ENCODE assay signal across 24 cellular contexts in genomic region chr13:113801289-113801961, GRCh38. TPM values are rescaled to one million over a fixed set of nuclear protein-coding genes. Genes with fewer than 3 reads are reported as not detected.
A peak's percentile ranks its signal among the peaks of the same experiment; 100 is the strongest.
DNase-seq lines count a peak whose midpoint lies in the region; ATAC-seq and TF ChIP-seq lines count a peak whose summit lies in the region.
"Had no signal": no experiment of that assay in that cellular context is flagged by ENCODE, and none has a peak within 500 bp of the region (broad histone marks: within the 10 kb centered on the region; RNA-seq: fewer than 3 reads in every experiment).

No MANE protein-coding gene starts in this region.

- no peaks in the 10 kb centered on the region for H3K27me3 ChIP-seq in fibroblast of lung (ENCODE audit: control insufficient read depth, insufficient read depth, low read length)
- H3K27me3 ChIP-seq in osteoblast (ENCODE audit: insufficient read depth, low read length) = peaks cover 5% of the 10 kb centered on the region
- H3K27me3 ChIP-seq: right lobe of liver had no signal

- no peak overlapping the region for H3K27ac Mint-ChIP-seq in natural killer cell treated with Interleukin-12 subunit alpha and Interleukin-12 subunit beta and Interleukin-15 and Interleukin-18, amount 100 ng/mL, for 72 hours
- H3K27ac Mint-ChIP-seq in natural killer cell = no peak overlapping the region
- H3K27ac Mint-ChIP-seq: activated CD4-positive, alpha-beta memory T cell treated with anti-CD3 and anti-CD28 coated beads, Interleukin-2, amount 10 ng/mL, durations not matched to agents 7 days and 5 days; nephron progenitor cell had no signal

- H3K9me3 Mint-ChIP-seq in natural killer cell treated with Interleukin-12 subunit alpha and Interleukin-12 subunit beta and Interleukin-15 and Interleukin-18, amount 100 ng/mL, for 72 hours = no peaks in the 10 kb centered on the region
- H3K9me3 Mint-ChIP-seq in natural killer cell = no peaks in the 10 kb centered on the region
- H3K9me3 Mint-ChIP-seq: activated CD4-positive, alpha-beta memory T cell treated with anti-CD3 and anti-CD28 coated beads, Interleukin-2, amount 10 ng/mL, durations not matched to agents 7 days and 5 days had no signal

- H3K27me3 Mint-ChIP-seq in natural killer cell treated with Interleukin-12 subunit alpha and Interleukin-12 subunit beta and Interleukin-15 and Interleukin-18, amount 100 ng/mL, for 72 hours = no peaks in the 10 kb centered on the region
- no peaks in the 10 kb centered on the region for H3K27me3 Mint-ChIP-seq in natural killer cell (ENCODE audit: low read depth in 2 of 2)
- H3K27me3 Mint-ChIP-seq: activated CD4-positive, alpha-beta memory T cell treated with anti-CD3 and anti-CD28 coated beads, Interleukin-2, amount 10 ng/mL, durations not matched to agents 7 days and 5 days had no signal

- no peaks in the 10 kb centered on the region for H3K79me2 ChIP-seq in fibroblast of lung (ENCODE audit: control insufficient read depth, insufficient read depth, low read length)
- H3K79me2 ChIP-seq in osteoblast (ENCODE audit: insufficient read depth, low read length) = no peaks in the 10 kb centered on the region
- H3K79me2 ChIP-seq: parathyroid adenoma had no signal

- DNase-seq in natural killer cell treated with Interleukin-12 subunit alpha and Interleukin-12 subunit beta and Interleukin-15 and Interleukin-18, amount 100 ng/mL, for 72 hours (ENCODE audit: low spot score) = peak; percentile 47
- DNase-seq in natural killer cell (no peak), fibroblast of lung (ENCODE audit: low read depth in 2 of 2) (no peak), osteoblast (ENCODE audit: insufficient read length, low spot score, missing footprints) (peak; percentile 76), NCI-H1930 (lab: John Stamatoyannopoulos, UW) (no peak), NCI-H1436 treated with DMSO at 0.1 percent for 48 hours (lab: John Stamatoyannopoulos, UW) (no peak)
- DNase-seq in activated CD8-positive, alpha-beta memory T cell treated with anti-CD3 and anti-CD28 coated beads for 24 hours = no peak
- no peak for DNase-seq in activated T-cell treated with anti-CD3 and anti-CD28 coated beads, Interleukin-2, amount 50 U/mL, for 48 hours
- DNase-seq: activated CD4-positive, alpha-beta memory T cell treated with anti-CD3 and anti-CD28 coated beads, Interleukin-2, amount 10 ng/mL, durations not matched to agents 7 days and 5 days; activated CD4-positive, CD25-positive, alpha-beta regulatory T cell treated with anti-CD3 and anti-CD28 coated beads, Interleukin-2, amount 50 U/mL, for 72 hours; activated effector memory CD4-positive, alpha-beta T cell treated with anti-CD3 and anti-CD28 coated beads, Interleukin-2, amount 50 U/mL, for 16 hours; activated T-cell treated with anti-CD3 and anti-CD28 coated beads for 4 hours; AML-193; central memory CD4-positive, alpha-beta T cell; dermis blood vessel endothelial cell; DMS153; hypothalamus; NCI-H187 treated with DMSO at 0.1 percent for 48 hours; right lobe of liver; stimulated activated naive CD4-positive, alpha-beta T cell treated with Interleukin-2 at 50 U/mL for 16 hours had no signal

- H3K4me1 ChIP-seq in fibroblast of lung (ENCODE audit: control insufficient read depth, extremely low read depth, insufficient read depth, low read length) = peaks cover 6% of the 10 kb centered on the region
- H3K4me1 ChIP-seq in osteoblast (ENCODE audit: insufficient read depth, low read length) = peaks cover 3% of the 10 kb centered on the region
- H3K4me1 ChIP-seq: parathyroid adenoma, right lobe of liver had no signal

- intact Hi-C loops in natural killer cell (cut with micrococcal nuclease) = no loop called here

- H3K4me1 Mint-ChIP-seq in natural killer cell treated with Interleukin-12 subunit alpha and Interleukin-12 subunit beta and Interleukin-15 and Interleukin-18, amount 100 ng/mL, for 72 hours (ENCODE audit: low read depth in 2 of 2) = no peaks in the 10 kb centered on the region
- no peaks in the 10 kb centered on the region for H3K4me1 Mint-ChIP-seq in natural killer cell
- H3K4me1 Mint-ChIP-seq: activated CD4-positive, alpha-beta memory T cell treated with anti-CD3 and anti-CD28 coated beads, Interleukin-2, amount 10 ng/mL, durations not matched to agents 7 days and 5 days had no signal

- H3K4me2 ChIP-seq in fibroblast of lung (ENCODE audit: extremely low read depth, insufficient read depth, low read length) = no peak overlapping the region
- peak overlapping the region; percentile 23 for H3K4me2 ChIP-seq in osteoblast (ENCODE audit: insufficient read depth, low read length)

- ATAC-seq in natural killer cell treated with Interleukin-12 subunit alpha and Interleukin-12 subunit beta and Interleukin-15 and Interleukin-18, amount 100 ng/mL, for 72 hours = peak in 1 of 2 donors; percentile 24
- ATAC-seq in natural killer cell = no peak

- no peak overlapping the region for H2AFZ ChIP-seq in fibroblast of lung (ENCODE audit: low read length)
- peak overlapping the region; percentile 59 for H2AFZ ChIP-seq in osteoblast (ENCODE audit: low read length)
- H2AFZ ChIP-seq: parathyroid adenoma had no signal

- no peaks in the 10 kb centered on the region for H3K36me3 Mint-ChIP-seq in natural killer cell treated with Interleukin-12 subunit alpha and Interleukin-12 subunit beta and Interleukin-15 and Interleukin-18, amount 100 ng/mL, for 72 hours
- H3K36me3 Mint-ChIP-seq in natural killer cell = no peaks in the 10 kb centered on the region

- H3K4me3 Mint-ChIP-seq in natural killer cell treated with Interleukin-12 subunit alpha and Interleukin-12 subunit beta and Interleukin-15 and Interleukin-18, amount 100 ng/mL, for 72 hours = no peak overlapping the region
- no peak overlapping the region for H3K4me3 Mint-ChIP-seq in natural killer cell
- H3K4me3 Mint-ChIP-seq: activated CD4-positive, alpha-beta memory T cell treated with anti-CD3 and anti-CD28 coated beads, Interleukin-2, amount 10 ng/mL, durations not matched to agents 7 days and 5 days; nephron progenitor cell had no signal

- H3K36me3 ChIP-seq in fibroblast of lung (ENCODE audit: control insufficient read depth, insufficient read depth, low read length) = no peaks in the 10 kb centered on the region
- H3K36me3 ChIP-seq in osteoblast (ENCODE audit: insufficient read depth, low read length) = no peaks in the 10 kb centered on the region
- H3K36me3 ChIP-seq: left ventricle myocardium inferior, right lobe of liver, thoracic aorta had no signal

- no peak overlapping the region for H3K4me3 ChIP-seq in fibroblast of lung (replicated peaks in 1 of 4; ENCODE audit: control extremely low read depth in 1 of 4, insufficient read depth in 1 of 4, low read depth in 3 of 4, low read length in 4 of 4)
- no peak overlapping the region for H3K4me3 ChIP-seq in osteoblast (ENCODE audit: insufficient read depth, low read length)
- H3K4me3 ChIP-seq: left ventricle myocardium inferior, right lobe of liver, thoracic aorta had no signal

- H4K20me1 ChIP-seq in fibroblast of lung (ENCODE audit: control insufficient read depth, extremely low read depth, insufficient read depth, low read length) (no peaks in the 10 kb centered on the region), osteoblast (ENCODE audit: insufficient read depth, low read length) (no peaks in the 10 kb centered on the region)

- TF ChIP-seq CTCF in natural killer cell (IDR thresholded peaks at IDR 0.05) = no peak
- no peak for TF ChIP-seq CTCF in fibroblast of lung (conservative IDR thresholded peaks at IDR 0.05 in 1 of 2, IDR thresholded peaks at IDR 0.05 in 1 of 2; ENCODE audit: low read depth in 1 of 2, low read length in 2 of 2)
- TF ChIP-seq CTCF in osteoblast (IDR thresholded peaks at IDR 0.05; ENCODE audit: extremely low read depth, low read depth, low read length) = no peak

- H3K9ac ChIP-seq in fibroblast of lung (ENCODE audit: insufficient read depth, low read length) = no peak overlapping the region
- H3K9ac ChIP-seq: parathyroid adenoma had no signal

- H3K9me3 ChIP-seq in fibroblast of lung (ENCODE audit: control insufficient read depth, insufficient read depth, low read depth, low read length) (no peaks in the 10 kb centered on the region), osteoblast (ENCODE audit: low read depth, low read length) (no peaks in the 10 kb centered on the region)
- H3K9me3 ChIP-seq: left ventricle myocardium inferior, right lobe of liver, thoracic aorta had no signal

- H3K27ac ChIP-seq in fibroblast of lung (ENCODE audit: insufficient read depth, low read length) (peak overlapping the region; percentile 12), osteoblast (ENCODE audit: low read depth, low read length) (no peak overlapping the region)
- H3K27ac ChIP-seq: left ventricle myocardium inferior, parathyroid adenoma, right lobe of liver, thoracic aorta had no signal

RNA-seq across cellular contexts. Expression of gene TMEM255B, which starts 42.4 kb away (rescaled TPM):
- 1 to 10 TPM; 1.3 to 2.2 TPM for total RNA-seq in natural killer cell treated with Interleukin-12 subunit alpha and Interleukin-12 subunit beta and Interleukin-15 and Interleukin-18, amount 100 ng/mL, for 72 hours
- total RNA-seq in natural killer cell (1 to 10 TPM in 2 of 3 donors, under 1 TPM in 1; 0.38 to 3.0 (median 1.0) TPM), fibroblast of lung (0.26 and 10.4 TPM in 2 replicates), osteoblast (1.8 and 2.9 TPM in 2 replicates)
- polyA plus RNA-seq in fibroblast of lung = 2.4 and 4.7 TPM in 2 replicates
- polyA plus RNA-seq in fibroblast of lung (2012) = 3.7 and 6.4 TPM in 2 replicates
- polyA minus RNA-seq in fibroblast of lung (ENCODE audit: low replicate concordance) = 3.4 TPM in 1 of 2 replicates, not detected in the other

Comparison
In these comparisons a context has a peak if more than half of its experiments do, and no peak if none do; other contexts are left out.
1. DNase-seq: peak in natural killer cell treated with Interleukin-12 subunit alpha and Interleukin-12 subunit beta and Interleukin-15 and Interleukin-18, amount 100 ng/mL, for 72 hours (single experiment) and osteoblast (single experiment); none in natural killer cell (single experiment), fibroblast of lung (0 of 2), activated CD8-positive, alpha-beta memory T cell treated with anti-CD3 and anti-CD28 coated beads for 24 hours (single experiment), NCI-H1930 (0 of 2), NCI-H1436 treated with DMSO at 0.1 percent for 48 hours (single experiment) and activated T-cell treated with anti-CD3 and anti-CD28 coated beads, Interleukin-2, amount 50 U/mL, for 48 hours (0 of 2).